Comparison of ENCODE assay signal across 2 cellular contexts in the genomic region with DNA sequence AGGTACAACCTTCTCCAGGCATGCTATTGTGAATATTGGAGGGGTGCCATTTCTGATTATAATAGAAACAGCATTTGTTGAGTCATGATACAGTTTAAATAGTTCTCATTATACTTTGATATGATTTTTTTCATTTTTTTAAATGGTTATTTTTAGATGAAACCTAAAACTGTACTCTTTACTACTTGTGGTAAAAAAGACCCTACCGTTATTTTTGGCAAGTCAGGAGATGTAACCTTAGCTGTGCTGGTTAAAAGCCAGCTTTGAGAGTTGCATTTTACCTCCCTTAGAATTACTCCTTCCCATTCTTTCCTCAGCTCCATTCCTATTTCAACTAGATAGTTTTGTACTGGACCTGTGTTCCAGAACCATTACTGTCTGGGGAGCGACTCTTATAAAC.
TF ChIP-seq lines count a peak whose summit lies in the region.

No MANE protein-coding gene starts in this region.

TF ChIP-seq in IMR-90, 13 proteins besides CTCF, POLR2A, EP300 and RAD21:
- TF ChIP-seq, protein P1, sequence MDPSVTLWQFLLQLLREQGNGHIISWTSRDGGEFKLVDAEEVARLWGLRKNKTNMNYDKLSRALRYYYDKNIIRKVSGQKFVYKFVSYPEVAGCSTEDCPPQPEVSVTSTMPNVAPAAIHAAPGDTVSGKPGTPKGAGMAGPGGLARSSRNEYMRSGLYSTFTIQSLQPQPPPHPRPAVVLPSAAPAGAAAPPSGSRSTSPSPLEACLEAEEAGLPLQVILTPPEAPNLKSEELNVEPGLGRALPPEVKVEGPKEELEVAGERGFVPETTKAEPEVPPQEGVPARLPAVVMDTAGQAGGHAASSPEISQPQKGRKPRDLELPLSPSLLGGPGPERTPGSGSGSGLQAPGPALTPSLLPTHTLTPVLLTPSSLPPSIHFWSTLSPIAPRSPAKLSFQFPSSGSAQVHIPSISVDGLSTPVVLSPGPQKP (IDR thresholded peaks at IDR 0.05; ENCODE audit: borderline replicate concordance, low read depth, low read length), result no peak
- no peak for TF ChIP-seq RFX5 (IDR thresholded peaks at IDR 0.05; ENCODE audit: low read depth, low read length)
- TF ChIP-seq, protein P2, sequence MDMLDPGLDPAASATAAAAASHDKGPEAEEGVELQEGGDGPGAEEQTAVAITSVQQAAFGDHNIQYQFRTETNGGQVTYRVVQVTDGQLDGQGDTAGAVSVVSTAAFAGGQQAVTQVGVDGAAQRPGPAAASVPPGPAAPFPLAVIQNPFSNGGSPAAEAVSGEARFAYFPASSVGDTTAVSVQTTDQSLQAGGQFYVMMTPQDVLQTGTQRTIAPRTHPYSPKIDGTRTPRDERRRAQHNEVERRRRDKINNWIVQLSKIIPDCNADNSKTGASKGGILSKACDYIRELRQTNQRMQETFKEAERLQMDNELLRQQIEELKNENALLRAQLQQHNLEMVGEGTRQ (IDR thresholded peaks at IDR 0.05; ENCODE audit: low read depth, low read length), result no peak
- no peak for TF ChIP-seq MAFK (IDR thresholded peaks at IDR 0.05; ENCODE audit: low read depth, low read length)
- no peak for TF ChIP-seq RCOR1 (IDR thresholded peaks at IDR 0.05; ENCODE audit: insufficient replicate concordance, low read length)
- TF ChIP-seq NFE2L2 (IDR thresholded peaks at IDR 0.05; ENCODE audit: low read depth, low read length), result no peak
- no peak for TF ChIP-seq MXI1 (IDR thresholded peaks at IDR 0.05; ENCODE audit: borderline replicate concordance, low read depth, low read length)
- TF ChIP-seq CEBPB (IDR thresholded peaks at IDR 0.05; ENCODE audit: low read depth, low read length), result no peak
- TF ChIP-seq CHD1 (IDR thresholded peaks at IDR 0.05; ENCODE audit: low read depth, low read length), result no peak
- TF ChIP-seq FOS (IDR thresholded peaks at IDR 0.05; ENCODE audit: low read depth, low read length), result no peak
- no peak for TF ChIP-seq BHLHE40 (IDR thresholded peaks at IDR 0.05; ENCODE audit: low read depth, low read length)
- no peak for TF ChIP-seq MAZ (IDR thresholded peaks at IDR 0.05; ENCODE audit: borderline replicate concordance, low read depth, low read length)
- TF ChIP-seq SMC3 (IDR thresholded peaks at IDR 0.05; ENCODE audit: low read depth, low read length), result no peak

TF ChIP-seq in SK-N-SH treated with all-trans-retinoic acid at 6 μM for 48 hours, 23 proteins besides CTCF, POLR2A, EP300 and RAD21 (continued from another document):
- TF ChIP-seq CSDC2 (CRISPR knock-in tag; IDR thresholded peaks at IDR 0.05), result no peak
- TF ChIP-seq, protein P3, sequence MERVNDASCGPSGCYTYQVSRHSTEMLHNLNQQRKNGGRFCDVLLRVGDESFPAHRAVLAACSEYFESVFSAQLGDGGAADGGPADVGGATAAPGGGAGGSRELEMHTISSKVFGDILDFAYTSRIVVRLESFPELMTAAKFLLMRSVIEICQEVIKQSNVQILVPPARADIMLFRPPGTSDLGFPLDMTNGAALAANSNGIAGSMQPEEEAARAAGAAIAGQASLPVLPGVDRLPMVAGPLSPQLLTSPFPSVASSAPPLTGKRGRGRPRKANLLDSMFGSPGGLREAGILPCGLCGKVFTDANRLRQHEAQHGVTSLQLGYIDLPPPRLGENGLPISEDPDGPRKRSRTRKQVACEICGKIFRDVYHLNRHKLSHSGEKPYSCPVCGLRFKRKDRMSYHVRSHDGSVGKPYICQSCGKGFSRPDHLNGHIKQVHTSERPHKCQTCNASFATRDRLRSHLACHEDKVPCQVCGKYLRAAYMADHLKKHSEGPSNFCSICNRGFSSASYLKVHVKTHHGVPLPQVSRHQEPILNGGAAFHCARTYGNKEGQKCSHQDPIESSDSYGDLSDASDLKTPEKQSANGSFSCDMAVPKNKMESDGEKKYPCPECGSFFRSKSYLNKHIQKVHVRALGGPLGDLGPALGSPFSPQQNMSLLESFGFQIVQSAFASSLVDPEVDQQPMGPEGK (CRISPR knock-in tag; IDR thresholded peaks at IDR 0.05; ENCODE audit: borderline replicate concordance), result no peak
- no peak for TF ChIP-seq ISL1 (CRISPR knock-in tag; IDR thresholded peaks at IDR 0.05)
- TF ChIP-seq OSR1 (CRISPR knock-in tag; IDR thresholded peaks at IDR 0.05), result no peak
- TF ChIP-seq, protein P4, sequence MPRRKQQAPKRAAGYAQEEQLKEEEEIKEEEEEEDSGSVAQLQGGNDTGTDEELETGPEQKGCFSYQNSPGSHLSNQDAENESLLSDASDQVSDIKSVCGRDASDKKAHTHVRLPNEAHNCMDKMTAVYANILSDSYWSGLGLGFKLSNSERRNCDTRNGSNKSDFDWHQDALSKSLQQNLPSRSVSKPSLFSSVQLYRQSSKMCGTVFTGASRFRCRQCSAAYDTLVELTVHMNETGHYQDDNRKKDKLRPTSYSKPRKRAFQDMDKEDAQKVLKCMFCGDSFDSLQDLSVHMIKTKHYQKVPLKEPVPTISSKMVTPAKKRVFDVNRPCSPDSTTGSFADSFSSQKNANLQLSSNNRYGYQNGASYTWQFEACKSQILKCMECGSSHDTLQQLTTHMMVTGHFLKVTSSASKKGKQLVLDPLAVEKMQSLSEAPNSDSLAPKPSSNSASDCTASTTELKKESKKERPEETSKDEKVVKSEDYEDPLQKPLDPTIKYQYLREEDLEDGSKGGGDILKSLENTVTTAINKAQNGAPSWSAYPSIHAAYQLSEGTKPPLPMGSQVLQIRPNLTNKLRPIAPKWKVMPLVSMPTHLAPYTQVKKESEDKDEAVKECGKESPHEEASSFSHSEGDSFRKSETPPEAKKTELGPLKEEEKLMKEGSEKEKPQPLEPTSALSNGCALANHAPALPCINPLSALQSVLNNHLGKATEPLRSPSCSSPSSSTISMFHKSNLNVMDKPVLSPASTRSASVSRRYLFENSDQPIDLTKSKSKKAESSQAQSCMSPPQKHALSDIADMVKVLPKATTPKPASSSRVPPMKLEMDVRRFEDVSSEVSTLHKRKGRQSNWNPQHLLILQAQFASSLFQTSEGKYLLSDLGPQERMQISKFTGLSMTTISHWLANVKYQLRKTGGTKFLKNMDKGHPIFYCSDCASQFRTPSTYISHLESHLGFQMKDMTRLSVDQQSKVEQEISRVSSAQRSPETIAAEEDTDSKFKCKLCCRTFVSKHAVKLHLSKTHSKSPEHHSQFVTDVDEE (CRISPR knock-in tag; IDR thresholded peaks at IDR 0.05), result no peak
- TF ChIP-seq BACH2 (CRISPR knock-in tag; IDR thresholded peaks at IDR 0.05; ENCODE audit: borderline replicate concordance), result no peak
- no peak for TF ChIP-seq ZFP30 (CRISPR knock-in tag; IDR thresholded peaks at IDR 0.05)
- TF ChIP-seq, protein P5, sequence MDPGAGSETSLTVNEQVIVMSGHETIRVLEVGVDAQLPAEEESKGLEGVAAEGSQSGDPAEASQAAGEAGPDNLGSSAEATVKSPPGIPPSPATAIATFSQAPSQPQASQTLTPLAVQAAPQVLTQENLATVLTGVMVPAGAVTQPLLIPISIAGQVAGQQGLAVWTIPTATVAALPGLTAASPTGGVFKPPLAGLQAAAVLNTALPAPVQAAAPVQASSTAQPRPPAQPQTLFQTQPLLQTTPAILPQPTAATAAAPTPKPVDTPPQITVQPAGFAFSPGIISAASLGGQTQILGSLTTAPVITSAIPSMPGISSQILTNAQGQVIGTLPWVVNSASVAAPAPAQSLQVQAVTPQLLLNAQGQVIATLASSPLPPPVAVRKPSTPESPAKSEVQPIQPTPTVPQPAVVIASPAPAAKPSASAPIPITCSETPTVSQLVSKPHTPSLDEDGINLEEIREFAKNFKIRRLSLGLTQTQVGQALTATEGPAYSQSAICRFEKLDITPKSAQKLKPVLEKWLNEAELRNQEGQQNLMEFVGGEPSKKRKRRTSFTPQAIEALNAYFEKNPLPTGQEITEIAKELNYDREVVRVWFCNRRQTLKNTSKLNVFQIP (CRISPR knock-in tag; IDR thresholded peaks at IDR 0.05; ENCODE audit: borderline replicate concordance, low read depth), result no peak
- no peak for TF ChIP-seq ZC3H10 (CRISPR knock-in tag; IDR thresholded peaks at IDR 0.05)
- TF ChIP-seq, protein P6, sequence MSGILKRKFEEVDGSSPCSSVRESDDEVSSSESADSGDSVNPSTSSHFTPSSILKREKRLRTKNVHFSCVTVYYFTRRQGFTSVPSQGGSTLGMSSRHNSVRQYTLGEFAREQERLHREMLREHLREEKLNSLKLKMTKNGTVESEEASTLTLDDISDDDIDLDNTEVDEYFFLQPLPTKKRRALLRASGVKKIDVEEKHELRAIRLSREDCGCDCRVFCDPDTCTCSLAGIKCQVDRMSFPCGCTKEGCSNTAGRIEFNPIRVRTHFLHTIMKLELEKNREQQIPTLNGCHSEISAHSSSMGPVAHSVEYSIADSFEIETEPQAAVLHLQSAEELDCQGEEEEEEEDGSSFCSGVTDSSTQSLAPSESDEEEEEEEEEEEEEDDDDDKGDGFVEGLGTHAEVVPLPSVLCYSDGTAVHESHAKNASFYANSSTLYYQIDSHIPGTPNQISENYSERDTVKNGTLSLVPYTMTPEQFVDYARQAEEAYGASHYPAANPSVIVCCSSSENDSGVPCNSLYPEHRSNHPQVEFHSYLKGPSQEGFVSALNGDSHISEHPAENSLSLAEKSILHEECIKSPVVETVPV (CRISPR knock-in tag; IDR thresholded peaks at IDR 0.05), result no peak
- no peak for TF ChIP-seq ZNF565 (CRISPR knock-in tag; conservative IDR thresholded peaks at IDR 0.05; ENCODE audit: low read depth)
- TF ChIP-seq ARNTL (CRISPR knock-in tag; IDR thresholded peaks at IDR 0.05; ENCODE audit: borderline replicate concordance, low read depth), result no peak
TF ChIP-seq in SK-N-SH treated with all-trans-retinoic acid at 6 μM for 48 hours: peak in this region for 0.
